Comparison of ENCODE assay signal across 32 cellular contexts in the genomic region with DNA sequence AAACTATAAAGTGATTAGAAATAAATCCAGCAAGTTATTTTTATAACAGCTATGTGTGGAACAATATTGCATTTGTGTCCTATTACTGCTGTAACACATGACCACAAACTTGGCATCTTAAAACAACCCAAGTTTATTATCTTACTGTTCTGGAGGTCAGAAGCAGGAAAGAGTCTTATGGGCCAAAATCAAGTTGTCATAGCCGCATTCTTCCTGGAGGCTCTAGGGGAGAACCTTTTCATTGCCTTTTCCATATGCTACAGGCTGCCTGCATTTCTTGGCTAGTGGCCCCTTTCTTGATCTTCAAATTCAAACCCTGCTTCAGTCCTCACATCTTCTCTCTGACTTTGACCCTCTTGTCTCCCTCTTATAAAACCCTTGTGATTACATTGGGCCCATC.
"Had no signal": no experiment of that assay in that cellular context is flagged by ENCODE, and none has a peak within 500 bp of the region (broad histone marks: within the 10 kb centered on the region; RNA-seq: fewer than 3 reads in every experiment).

No MANE protein-coding gene starts in this region.

- H3K4me2 ChIP-seq: PC-9 had no signal

- H3K4me3 ChIP-seq: MG63, PC-9, SJCRH30, SK-N-MC had no signal

- H3K27ac ChIP-seq: PC-9, RWPE1, SJCRH30, SK-N-MC had no signal

- DNase-seq: Kasumi-1, MG63, NCI-H1048, NCI-H1092 treated with DMSO at 0.1 percent for 48 hours, NCI-H1105 treated with DMSO at 0.1 percent for 48 hours, NCI-H1417, NCI-H1436, NCI-H146, NCI-H1694, NCI-H187, NCI-H1930, NCI-H2029 treated with DMSO at 0.1 percent for 48 hours, NCI-H2081 treated with DMSO at 0.1 percent for 48 hours, NCI-H2107, NCI-H2171, NCI-H226, NCI-H446 treated with DMSO at 0.1 percent for 48 hours, NCI-H510A, NCI-H524, NCI-H526, NCI-H69, NCI-H748 treated with DMSO at 0.1 percent for 48 hours, NCI-H82, PC-9, SHP77, SIG-M5 had no signal

- H3K27me3 ChIP-seq: MG63, SJCRH30 had no signal

- H3K36me3 ChIP-seq: MG63, SJCRH30 had no signal

- H2AFZ ChIP-seq: PC-9 had no signal

- ATAC-seq: Panc1, Right ventricle myocardium inferior, SK-N-SH treated with all-trans-retinoic acid at 6 μM for 48 hours had no signal
